Comparison of ENCODE assay signal across 10 cellular contexts in the genomic region with DNA sequence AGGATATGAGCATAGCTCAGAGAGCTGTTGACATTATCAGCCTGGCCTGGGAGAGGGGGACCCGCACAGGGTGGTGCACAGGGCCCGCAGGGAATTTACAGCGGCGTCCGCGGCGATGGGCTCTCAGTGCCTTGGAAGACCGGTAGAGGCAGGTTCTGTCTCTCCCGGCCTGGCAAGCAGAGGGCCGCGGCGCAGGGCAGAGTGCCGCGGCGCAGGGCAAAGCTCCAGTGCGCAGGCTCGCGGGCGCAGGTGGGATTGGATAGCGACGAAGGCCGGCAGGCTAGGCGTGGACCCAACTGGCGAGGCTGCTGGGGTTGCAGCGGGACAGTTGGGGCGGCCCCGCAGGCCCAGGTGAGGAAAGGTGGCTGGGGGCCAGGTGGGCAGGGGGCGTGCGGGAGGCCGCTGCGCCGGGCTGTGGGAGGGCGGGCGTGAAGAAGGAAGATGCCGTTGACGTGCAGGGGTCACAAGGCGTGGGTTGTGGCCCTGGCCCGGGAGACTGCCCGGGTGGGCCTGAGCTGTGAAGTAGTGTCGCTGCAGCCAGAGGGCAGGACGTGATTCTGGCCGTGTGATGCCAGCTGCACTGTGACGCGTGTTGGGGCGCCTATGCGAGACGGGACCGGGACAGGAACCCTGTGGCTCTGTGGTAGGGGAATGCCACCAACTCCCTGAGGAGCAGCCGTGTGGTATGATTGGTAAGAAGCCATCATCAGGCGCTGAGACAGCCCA. TPM values are rescaled to one million over a fixed set of nuclear protein-coding genes. Genes with fewer than 3 reads are reported as not detected.
A peak's percentile ranks its signal among the peaks of the same experiment; 100 is the strongest.
DNase-seq lines count a peak whose midpoint lies in the region; ATAC-seq and TF ChIP-seq lines count a peak whose summit lies in the region.
"Not testable (repeated sequence)": the region's sequence is repeated elsewhere in the genome, so short reads cannot be mapped to it uniquely, and the experiment has no call there.
"Had no signal": no experiment of that assay in that cellular context is flagged by ENCODE, and none has a peak within 500 bp of the region (broad histone marks: within the 10 kb centered on the region; RNA-seq: fewer than 3 reads in every experiment).

A gene with protein sequence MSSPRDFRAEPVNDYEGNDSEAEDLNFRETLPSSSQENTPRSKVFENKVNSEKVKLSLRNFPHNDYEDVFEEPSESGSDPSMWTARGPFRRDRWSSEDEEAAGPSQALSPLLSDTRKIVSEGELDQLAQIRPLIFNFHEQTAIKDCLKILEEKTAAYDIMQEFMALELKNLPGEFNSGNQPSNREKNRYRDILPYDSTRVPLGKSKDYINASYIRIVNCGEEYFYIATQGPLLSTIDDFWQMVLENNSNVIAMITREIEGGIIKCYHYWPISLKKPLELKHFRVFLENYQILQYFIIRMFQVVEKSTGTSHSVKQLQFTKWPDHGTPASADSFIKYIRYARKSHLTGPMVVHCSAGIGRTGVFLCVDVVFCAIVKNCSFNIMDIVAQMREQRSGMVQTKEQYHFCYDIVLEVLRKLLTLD (plus strand): TSS at position 278 of the 726 bp plus-strand sequence. CDS start 21,072 bp downstream, outside the sequence.

- H3K36me3 Mint-ChIP-seq in activated naive CD4-positive, alpha-beta T cell treated with anti-CD3 and anti-CD28 coated beads, Interleukin-2, amount 50 U/mL, for 72 hours: not testable (repeated sequence)

- ATAC-seq in activated naive CD4-positive, alpha-beta T cell treated with anti-CD3 and anti-CD28 coated beads, Interleukin-2, amount 50 U/mL, for 72 hours: peak; percentile 80 to 84

- 85% methylated on average over 19 of the region's 50 CpGs for WGBS in SK-N-SH (ENCODE audit: low lambda C conversion rate)
- WGBS in thyroid gland, 2 donors: 29% methylated on average over 18 of the region's 50 CpGs; no CpG with 5 or more reads in 1 of the 2 donors

- TF ChIP-seq POLR2A in thyroid gland (IDR thresholded peaks at IDR 0.05): not testable (repeated sequence)

- H2AFZ ChIP-seq in SK-N-SH (ENCODE audit: low read depth): not testable (repeated sequence)
- peak within 1 kb of the TSS; percentile 77 for H2AFZ ChIP-seq in parathyroid adenoma

- POLR2A ChIA-PET in HEK293 (lab: Yijun Ruan, JAX); SK-N-SH (lab: Yijun Ruan, JAX): not testable (repeated sequence)

- H3K9me3 Mint-ChIP-seq in activated naive CD4-positive, alpha-beta T cell treated with anti-CD3 and anti-CD28 coated beads, Interleukin-2, amount 50 U/mL, for 72 hours: not testable (repeated sequence)

- H3K36me3 ChIP-seq in HEK293 (ENCODE audit: control insufficient read depth in 2 of 2, insufficient read depth in 1 of 2, low read length in 2 of 2); SK-N-SH (replicated peaks in 1 of 2; ENCODE audit: control insufficient read depth in 1 of 2, insufficient read depth in 2 of 2, low read length in 1 of 2); parathyroid adenoma (ENCODE audit: control insufficient read depth, insufficient read depth, low read length); thyroid gland: not testable (repeated sequence)

- not testable (repeated sequence) for H3K4me3 ChIP-seq in HEK293 (ENCODE audit: low read depth, low read length); SK-N-SH (ENCODE audit: low read depth in 2 of 2, low read length in 1 of 2); parathyroid adenoma (ENCODE audit: low read depth, low read length); thyroid gland (replicated peaks in 1 of 3)

- not testable (repeated sequence) for H3F3A ChIP-seq in SK-N-SH (replicated peaks; ENCODE audit: insufficient read depth)

- not testable (repeated sequence) for H3K27me3 ChIP-seq in SK-N-SH (ENCODE audit: insufficient read depth); parathyroid adenoma (ENCODE audit: control insufficient read depth, insufficient read depth, low read length); thyroid gland

- H3K27ac Mint-ChIP-seq in activated naive CD4-positive, alpha-beta T cell treated with anti-CD3 and anti-CD28 coated beads, Interleukin-2, amount 50 U/mL, for 72 hours: peak within 1 kb of the TSS in 1 of 2 donors; percentile 50

- not testable (repeated sequence) for H3K9ac ChIP-seq in SK-N-SH, parathyroid adenoma

- intact Hi-C loops in thyroid gland (cut with DNase I): not testable (repeated sequence)

- DNase-seq in COLO668 (lab: John Stamatoyannopoulos, UW; ENCODE audit: unreplicated experiment): peak; percentile 50
- DNase-seq in SK-N-SH: peak; percentile 33
- peak in 1 of 2 donors; percentile 4 for DNase-seq in activated naive CD4-positive, alpha-beta T cell treated with anti-CD3 and anti-CD28 coated beads, Interleukin-2, amount 50 U/mL, for 72 hours (ENCODE audit: low spot score in 2 of 2)
- peak; percentile 4 for DNase-seq in effector CD8-positive, alpha-beta T cell (lab: John Stamatoyannopoulos, UW)
- DNase-seq in iPS-NIHi7 (ENCODE audit: extremely low spot score): peak; percentile 2
- peak; percentile 34 to 54 for DNase-seq in thyroid gland

- not testable (repeated sequence) for H3K27ac ChIP-seq in HEK293 (ENCODE audit: extremely low read depth, low read depth, low read length); SK-N-SH (ENCODE audit: low read depth in 2 of 2, low read length in 1 of 2); parathyroid adenoma; thyroid gland

- not testable (repeated sequence) for H3K9me3 ChIP-seq in HEK293 (ENCODE audit: control insufficient read depth, insufficient read depth, low read depth, low read length); SK-N-SH; parathyroid adenoma (ENCODE audit: control insufficient read depth, low read length); thyroid gland

- H3K9me2 ChIP-seq in SK-N-SH: not testable (repeated sequence)

- H3K79me2 ChIP-seq in SK-N-SH (ENCODE audit: insufficient read depth); parathyroid adenoma: not testable (repeated sequence)

- TF ChIP-seq CTCF in HEK293 (tag by site-specific recombination; IDR thresholded peaks at IDR 0.05): peak; percentile 15; the same call in 1 of the 2 replicates
- TF ChIP-seq CTCF in SK-N-SH (IDR thresholded peaks at IDR 0.05); parathyroid adenoma (IDR thresholded peaks at IDR 0.05): not testable (repeated sequence)
- TF ChIP-seq CTCF in thyroid gland (IDR thresholded peaks at IDR 0.05): peak in 1 of 6 experiments; percentile 16

- TF ChIP-seq EP300 in SK-N-SH (IDR thresholded peaks at IDR 0.05; ENCODE audit: borderline replicate concordance in 1 of 2, low read depth in 1 of 2, low read length in 1 of 2): not testable (repeated sequence)

- H4K20me1 ChIP-seq in SK-N-SH (ENCODE audit: insufficient read depth): not testable (repeated sequence)

- CTCF ChIA-PET in HEK293 (lab: Yijun Ruan, JAX); SK-N-SH (lab: Yijun Ruan, JAX): not testable (repeated sequence)

- not testable (repeated sequence) for TF ChIP-seq RAD21 in SK-N-SH (IDR thresholded peaks at IDR 0.05; ENCODE audit: low read length)

- H3K4me1 ChIP-seq in HEK293 (ENCODE audit: control insufficient read depth, insufficient read depth, low read length); SK-N-SH (ENCODE audit: control insufficient read depth in 1 of 2, insufficient read depth in 2 of 2, low read depth in 1 of 2, low read length in 1 of 2); parathyroid adenoma; thyroid gland: not testable (repeated sequence)

- not testable (repeated sequence) for H3K4me2 ChIP-seq in SK-N-SH; parathyroid adenoma (ENCODE audit: low read length)

TF ChIP-seq in HEK293, 187 proteins besides CTCF, POLR2A, EP300 and RAD21:
- 0 out of 2 replicates have a peak, but pooled peaks have one; percentile 31 for TF ChIP-seq ZNF600 (tag by site-specific recombination; IDR thresholded peaks at IDR 0.05)
- TF ChIP-seq ZNF335 (tag by site-specific recombination; conservative IDR thresholded peaks at IDR 0.05): peak; percentile 40
- peak; percentile 38 for TF ChIP-seq SP2 (tag by site-specific recombination; IDR thresholded peaks at IDR 0.05)
TF ChIP-seq in HEK293: peak in this region for 3; not testable (repeated sequence) for 184.

RNA-seq across cellular contexts. Expression of the gene that starts here (rescaled TPM):
- 0.36 and 0.70 TPM in 2 replicates for polyA plus RNA-seq in SK-N-SH (2012; rRNA removed)
- polyA plus RNA-seq in SK-N-SH (2012; cell fraction: cytosol; rRNA removed): 0.26 and 0.33 TPM in 2 replicates
- 0.95 and 2.4 TPM in 2 replicates for polyA plus RNA-seq in SK-N-SH (2012; cell fraction: nucleus; rRNA removed)
- total RNA-seq in activated naive CD4-positive, alpha-beta T cell treated with anti-CD3 and anti-CD28 coated beads, Interleukin-2, amount 50 U/mL, for 72 hours: 1 to 10 TPM in 1 of 2 donors, under 1 TPM in 1; 0.71 to 2.1 TPM
- total RNA-seq in thyroid gland: 10 to 100 TPM in 1 of 4 donors, 1 to 10 TPM in 3; 1.7 to 10.9 (median 7.7) TPM
- total RNA-seq: HFFc6, neural crest cell had no signal
